Comparison of ENCODE assay signal across 1 cellular context in genomic region chr7:21426958-21427860, GRCh38.
TF ChIP-seq lines count a peak whose summit lies in the region.

No MANE protein-coding gene starts in this region.

TF ChIP-seq in GM12878, 131 proteins besides CTCF, POLR2A, EP300 and RAD21 (continued from another document):
- TF ChIP-seq ATF3 (IDR thresholded peaks at IDR 0.05; ENCODE audit: borderline replicate concordance, extremely low read depth, low read depth, low read length), result no peak
- TF ChIP-seq IKZF1 (conservative IDR thresholded peaks at IDR 0.05), result peak; percentile 91
- TF ChIP-seq ESRRA (IDR thresholded peaks at IDR 0.05; ENCODE audit: low read length), result 0 out of 2 replicates have a peak, but pooled peaks have one; percentile 21
- TF ChIP-seq NRF1 (conservative IDR thresholded peaks at IDR 0.05; ENCODE audit: low read depth, low read length), result no peak
